ENCODE assay signal across 9 cellular contexts in the genomic region with DNA sequence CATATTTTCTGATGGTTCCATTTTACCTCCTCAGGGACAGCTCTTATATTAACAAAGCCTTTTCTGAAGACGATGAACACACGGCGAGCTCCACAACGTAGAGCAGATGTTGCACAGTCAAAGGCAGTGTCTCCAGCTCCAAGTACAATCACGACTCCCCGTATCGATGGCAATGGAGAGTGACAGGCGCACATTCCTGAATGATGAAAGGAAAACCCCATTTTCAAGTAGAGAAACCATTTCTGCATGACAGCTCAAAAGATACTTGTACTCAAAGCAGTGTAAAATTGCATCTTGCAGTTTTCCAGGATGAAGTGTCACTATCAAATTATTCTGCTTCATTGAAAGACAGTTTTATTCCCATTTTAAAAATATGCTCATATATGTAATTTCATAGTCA.
"Had no signal": no experiment of that assay in that cellular context is flagged by ENCODE, and none has a peak within 500 bp of the region (broad histone marks: within the 10 kb centered on the region; RNA-seq: fewer than 3 reads in every experiment).

No MANE protein-coding gene starts in this region.

- H3K9me3 Mint-ChIP-seq: HFFc6 had no signal

- H3K36me3 Mint-ChIP-seq: IgD-negative memory B cell had no signal

- DNase-seq: GM23248, GOT3, H7, HFFc6 had no signal

- H2AFZ ChIP-seq: GM23248 had no signal

- H3K4me1 ChIP-seq: HAP-1 had no signal

- H3K27ac Mint-ChIP-seq: HFFc6, IgD-negative memory B cell had no signal

- H3K27me3 Mint-ChIP-seq: IgD-negative memory B cell had no signal

- H3K9ac ChIP-seq: GM23248 had no signal

- H3K4me3 Mint-ChIP-seq: HFFc6, IgD-negative memory B cell had no signal

- H3K4me1 Mint-ChIP-seq: IgD-negative memory B cell had no signal

- H3K27ac ChIP-seq: GM23248, HL-60 had no signal

- ATAC-seq: HCT116, HepG2 had no signal

- H3K4me3 ChIP-seq: GM23248, HAP-1 had no signal

- H3K36me3 ChIP-seq: HAP-1 had no signal

- H3K9me3 ChIP-seq: HAP-1 had no signal
